In the genomic region with DNA sequence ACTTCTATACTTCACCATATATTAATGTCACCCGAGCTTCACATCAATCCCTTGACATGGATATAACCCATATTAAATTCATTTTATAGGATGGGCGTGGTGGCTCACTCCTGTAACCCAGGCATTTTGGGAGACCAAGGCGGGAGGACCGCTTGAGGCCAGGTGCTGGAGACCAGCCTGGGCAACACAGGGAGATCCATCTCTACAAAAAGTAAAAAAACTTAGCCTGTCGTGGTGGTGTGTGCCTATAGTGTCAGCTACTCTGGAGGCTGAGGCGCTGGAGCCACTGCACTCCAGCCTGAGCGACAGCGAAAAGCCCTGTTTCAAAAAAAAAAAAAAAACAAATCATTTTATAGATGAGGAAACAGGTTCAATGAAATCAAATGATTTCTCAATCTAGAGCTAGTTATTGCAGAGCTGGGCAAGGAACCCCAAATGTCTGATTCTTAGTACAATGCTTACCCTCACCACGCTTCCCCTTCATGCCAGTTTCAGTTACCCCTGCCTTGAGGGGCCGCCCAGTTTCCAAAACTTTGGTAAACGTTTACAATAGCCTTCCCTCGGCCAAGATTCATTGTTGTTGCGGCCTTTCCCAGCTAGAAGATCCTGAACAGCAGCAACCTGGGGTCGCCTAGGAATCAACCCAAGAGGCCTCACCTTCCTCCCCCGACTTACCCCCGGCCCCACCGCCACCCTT, we compare ENCODE assay signal across 1 cellular context.
A peak's percentile ranks its signal among the peaks of the same experiment; 100 is the strongest.
TF ChIP-seq lines count a peak whose summit lies in the region.

No MANE protein-coding gene starts in this region.

TF ChIP-seq in HepG2, 621 proteins besides CTCF, POLR2A, EP300 and RAD21 (continued from another document):
- TF ChIP-seq, protein P1, sequence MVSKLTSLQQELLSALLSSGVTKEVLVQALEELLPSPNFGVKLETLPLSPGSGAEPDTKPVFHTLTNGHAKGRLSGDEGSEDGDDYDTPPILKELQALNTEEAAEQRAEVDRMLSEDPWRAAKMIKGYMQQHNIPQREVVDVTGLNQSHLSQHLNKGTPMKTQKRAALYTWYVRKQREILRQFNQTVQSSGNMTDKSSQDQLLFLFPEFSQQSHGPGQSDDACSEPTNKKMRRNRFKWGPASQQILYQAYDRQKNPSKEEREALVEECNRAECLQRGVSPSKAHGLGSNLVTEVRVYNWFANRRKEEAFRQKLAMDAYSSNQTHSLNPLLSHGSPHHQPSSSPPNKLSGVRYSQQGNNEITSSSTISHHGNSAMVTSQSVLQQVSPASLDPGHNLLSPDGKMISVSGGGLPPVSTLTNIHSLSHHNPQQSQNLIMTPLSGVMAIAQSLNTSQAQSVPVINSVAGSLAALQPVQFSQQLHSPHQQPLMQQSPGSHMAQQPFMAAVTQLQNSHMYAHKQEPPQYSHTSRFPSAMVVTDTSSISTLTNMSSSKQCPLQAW (CRISPR knock-in tag; IDR thresholded peaks at IDR 0.05), result no peak
- TF ChIP-seq ZNF33A (CRISPR knock-in tag; IDR thresholded peaks at IDR 0.05; ENCODE audit: borderline replicate concordance) (no peak), ZNF451 (CRISPR knock-in tag; IDR thresholded peaks at IDR 0.05) (peak; percentile 35; the same call in 1 of the 2 replicates), HMGA1 (CRISPR knock-in tag; conservative IDR thresholded peaks at IDR 0.05) (no peak), RBM22 (optimal IDR thresholded peaks at IDR 0.05; ENCODE audit: low read length) (no peak), ZNF569 (CRISPR knock-in tag; IDR thresholded peaks at IDR 0.05; ENCODE audit: borderline replicate concordance) (0 out of 2 replicates have a peak, but pooled peaks have one; percentile 42), AGO1 (IDR thresholded peaks at IDR 0.05; ENCODE audit: low read depth, low read length, poor library complexity, severe bottlenecking) (no peak), HDAC1 (CRISPR knock-in tag; IDR thresholded peaks at IDR 0.05) (no peak), ZFP41 (CRISPR knock-in tag; IDR thresholded peaks at IDR 0.05; ENCODE audit: borderline replicate concordance) (0 out of 2 replicates have a peak, but pooled peaks have one; percentile 1), CENPX (CRISPR knock-in tag; IDR thresholded peaks at IDR 0.05) (no peak), FOXK1 (CRISPR knock-in tag; IDR thresholded peaks at IDR 0.05; ENCODE audit: borderline replicate concordance, low read depth) (no peak), SNAI1 (CRISPR knock-in tag; IDR thresholded peaks at IDR 0.05; ENCODE audit: borderline replicate concordance) (no peak), ZNF441 (CRISPR knock-in tag; IDR thresholded peaks at IDR 0.05; ENCODE audit: borderline replicate concordance) (no peak), TCF12 (IDR thresholded peaks at IDR 0.05) (no peak), TCF12 (CRISPR knock-in tag; IDR thresholded peaks at IDR 0.05) (0 out of 2 replicates have a peak, but pooled peaks have one; percentile 80), NR3C1 (CRISPR knock-in tag; IDR thresholded peaks at IDR 0.05) (no peak), NFE2L2 (IDR thresholded peaks at IDR 0.05; ENCODE audit: low read length) (no peak), SPEN (CRISPR knock-in tag; IDR thresholded peaks at IDR 0.05; ENCODE audit: low read depth) (no peak), TBP (CRISPR knock-in tag; IDR thresholded peaks at IDR 0.05) (no peak)
- TF ChIP-seq, protein P2, sequence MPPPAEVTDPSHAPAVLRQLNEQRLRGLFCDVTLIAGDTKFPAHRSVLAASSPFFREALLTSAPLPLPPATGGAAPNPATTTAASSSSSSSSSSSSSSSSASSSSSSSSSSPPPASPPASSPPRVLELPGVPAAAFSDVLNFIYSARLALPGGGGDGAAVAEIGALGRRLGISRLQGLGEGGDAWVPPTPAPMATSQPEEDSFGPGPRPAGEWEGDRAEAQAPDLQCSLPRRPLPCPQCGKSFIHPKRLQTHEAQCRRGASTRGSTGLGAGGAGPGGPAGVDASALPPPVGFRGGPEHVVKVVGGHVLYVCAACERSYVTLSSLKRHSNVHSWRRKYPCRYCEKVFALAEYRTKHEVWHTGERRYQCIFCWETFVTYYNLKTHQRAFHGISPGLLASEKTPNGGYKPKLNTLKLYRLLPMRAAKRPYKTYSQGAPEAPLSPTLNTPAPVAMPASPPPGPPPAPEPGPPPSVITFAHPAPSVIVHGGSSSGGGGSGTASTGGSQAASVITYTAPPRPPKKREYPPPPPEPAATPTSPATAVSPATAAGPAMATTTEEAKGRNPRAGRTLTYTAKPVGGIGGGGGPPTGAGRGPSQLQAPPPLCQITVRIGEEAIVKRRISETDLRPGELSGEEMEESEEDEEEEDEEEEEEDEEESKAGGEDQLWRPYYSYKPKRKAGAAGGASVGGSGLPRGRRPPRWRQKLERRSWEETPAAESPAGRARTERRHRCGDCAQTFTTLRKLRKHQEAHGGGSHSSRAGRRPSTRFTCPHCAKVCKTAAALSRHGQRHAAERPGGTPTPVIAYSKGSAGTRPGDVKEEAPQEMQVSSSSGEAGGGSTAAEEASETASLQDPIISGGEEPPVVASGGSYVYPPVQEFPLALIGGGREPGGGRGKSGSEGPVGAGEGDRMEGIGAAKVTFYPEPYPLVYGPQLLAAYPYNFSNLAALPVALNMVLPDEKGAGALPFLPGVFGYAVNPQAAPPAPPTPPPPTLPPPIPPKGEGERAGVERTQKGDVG (CRISPR knock-in tag; IDR thresholded peaks at IDR 0.05; ENCODE audit: borderline replicate concordance), result peak; percentile 89; the same call in 1 of the 2 replicates
- TF ChIP-seq, protein P3, sequence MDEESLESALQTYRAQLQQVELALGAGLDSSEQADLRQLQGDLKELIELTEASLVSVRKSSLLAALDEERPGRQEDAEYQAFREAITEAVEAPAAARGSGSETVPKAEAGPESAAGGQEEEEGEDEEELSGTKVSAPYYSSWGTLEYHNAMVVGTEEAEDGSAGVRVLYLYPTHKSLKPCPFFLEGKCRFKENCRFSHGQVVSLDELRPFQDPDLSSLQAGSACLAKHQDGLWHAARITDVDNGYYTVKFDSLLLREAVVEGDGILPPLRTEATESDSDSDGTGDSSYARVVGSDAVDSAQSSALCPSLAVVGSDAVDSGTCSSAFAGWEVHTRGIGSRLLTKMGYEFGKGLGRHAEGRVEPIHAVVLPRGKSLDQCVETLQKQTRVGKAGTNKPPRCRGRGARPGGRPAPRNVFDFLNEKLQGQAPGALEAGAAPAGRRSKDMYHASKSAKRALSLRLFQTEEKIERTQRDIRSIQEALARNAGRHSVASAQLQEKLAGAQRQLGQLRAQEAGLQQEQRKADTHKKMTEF (CRISPR knock-in tag; IDR thresholded peaks at IDR 0.05), result no peak
- TF ChIP-seq, protein P4, sequence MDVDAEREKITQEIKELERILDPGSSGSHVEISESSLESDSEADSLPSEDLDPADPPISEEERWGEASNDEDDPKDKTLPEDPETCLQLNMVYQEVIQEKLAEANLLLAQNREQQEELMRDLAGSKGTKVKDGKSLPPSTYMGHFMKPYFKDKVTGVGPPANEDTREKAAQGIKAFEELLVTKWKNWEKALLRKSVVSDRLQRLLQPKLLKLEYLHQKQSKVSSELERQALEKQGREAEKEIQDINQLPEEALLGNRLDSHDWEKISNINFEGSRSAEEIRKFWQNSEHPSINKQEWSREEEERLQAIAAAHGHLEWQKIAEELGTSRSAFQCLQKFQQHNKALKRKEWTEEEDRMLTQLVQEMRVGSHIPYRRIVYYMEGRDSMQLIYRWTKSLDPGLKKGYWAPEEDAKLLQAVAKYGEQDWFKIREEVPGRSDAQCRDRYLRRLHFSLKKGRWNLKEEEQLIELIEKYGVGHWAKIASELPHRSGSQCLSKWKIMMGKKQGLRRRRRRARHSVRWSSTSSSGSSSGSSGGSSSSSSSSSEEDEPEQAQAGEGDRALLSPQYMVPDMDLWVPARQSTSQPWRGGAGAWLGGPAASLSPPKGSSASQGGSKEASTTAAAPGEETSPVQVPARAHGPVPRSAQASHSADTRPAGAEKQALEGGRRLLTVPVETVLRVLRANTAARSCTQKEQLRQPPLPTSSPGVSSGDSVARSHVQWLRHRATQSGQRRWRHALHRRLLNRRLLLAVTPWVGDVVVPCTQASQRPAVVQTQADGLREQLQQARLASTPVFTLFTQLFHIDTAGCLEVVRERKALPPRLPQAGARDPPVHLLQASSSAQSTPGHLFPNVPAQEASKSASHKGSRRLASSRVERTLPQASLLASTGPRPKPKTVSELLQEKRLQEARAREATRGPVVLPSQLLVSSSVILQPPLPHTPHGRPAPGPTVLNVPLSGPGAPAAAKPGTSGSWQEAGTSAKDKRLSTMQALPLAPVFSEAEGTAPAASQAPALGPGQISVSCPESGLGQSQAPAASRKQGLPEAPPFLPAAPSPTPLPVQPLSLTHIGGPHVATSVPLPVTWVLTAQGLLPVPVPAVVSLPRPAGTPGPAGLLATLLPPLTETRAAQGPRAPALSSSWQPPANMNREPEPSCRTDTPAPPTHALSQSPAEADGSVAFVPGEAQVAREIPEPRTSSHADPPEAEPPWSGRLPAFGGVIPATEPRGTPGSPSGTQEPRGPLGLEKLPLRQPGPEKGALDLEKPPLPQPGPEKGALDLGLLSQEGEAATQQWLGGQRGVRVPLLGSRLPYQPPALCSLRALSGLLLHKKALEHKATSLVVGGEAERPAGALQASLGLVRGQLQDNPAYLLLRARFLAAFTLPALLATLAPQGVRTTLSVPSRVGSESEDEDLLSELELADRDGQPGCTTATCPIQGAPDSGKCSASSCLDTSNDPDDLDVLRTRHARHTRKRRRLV (CRISPR knock-in tag; IDR thresholded peaks at IDR 0.05), result no peak
- TF ChIP-seq, protein P5, sequence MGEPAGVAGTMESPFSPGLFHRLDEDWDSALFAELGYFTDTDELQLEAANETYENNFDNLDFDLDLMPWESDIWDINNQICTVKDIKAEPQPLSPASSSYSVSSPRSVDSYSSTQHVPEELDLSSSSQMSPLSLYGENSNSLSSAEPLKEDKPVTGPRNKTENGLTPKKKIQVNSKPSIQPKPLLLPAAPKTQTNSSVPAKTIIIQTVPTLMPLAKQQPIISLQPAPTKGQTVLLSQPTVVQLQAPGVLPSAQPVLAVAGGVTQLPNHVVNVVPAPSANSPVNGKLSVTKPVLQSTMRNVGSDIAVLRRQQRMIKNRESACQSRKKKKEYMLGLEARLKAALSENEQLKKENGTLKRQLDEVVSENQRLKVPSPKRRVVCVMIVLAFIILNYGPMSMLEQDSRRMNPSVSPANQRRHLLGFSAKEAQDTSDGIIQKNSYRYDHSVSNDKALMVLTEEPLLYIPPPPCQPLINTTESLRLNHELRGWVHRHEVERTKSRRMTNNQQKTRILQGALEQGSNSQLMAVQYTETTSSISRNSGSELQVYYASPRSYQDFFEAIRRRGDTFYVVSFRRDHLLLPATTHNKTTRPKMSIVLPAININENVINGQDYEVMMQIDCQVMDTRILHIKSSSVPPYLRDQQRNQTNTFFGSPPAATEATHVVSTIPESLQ (CRISPR knock-in tag; conservative IDR thresholded peaks at IDR 0.05), result no peak
- TF ChIP-seq, protein P6, sequence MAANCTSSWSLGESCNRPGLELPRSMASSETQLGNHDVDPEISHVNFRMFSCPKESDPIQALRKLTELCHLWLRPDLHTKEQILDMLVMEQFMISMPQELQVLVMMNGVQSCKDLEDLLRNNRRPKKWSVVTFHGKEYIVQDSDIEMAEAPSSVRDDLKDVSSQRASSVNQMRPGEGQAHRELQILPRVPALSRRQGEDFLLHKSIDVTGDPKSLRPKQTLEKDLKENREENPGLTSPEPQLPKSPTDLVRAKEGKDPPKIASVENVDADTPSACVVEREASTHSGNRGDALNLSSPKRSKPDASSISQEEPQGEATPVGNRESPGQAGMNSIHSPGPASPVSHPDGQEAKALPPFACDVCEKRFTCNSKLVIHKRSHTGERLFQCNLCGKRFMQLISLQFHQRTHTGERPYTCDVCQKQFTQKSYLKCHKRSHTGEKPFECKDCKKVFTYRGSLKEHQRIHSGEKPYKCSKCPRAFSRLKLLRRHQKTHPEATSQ (CRISPR knock-in tag; IDR thresholded peaks at IDR 0.05; ENCODE audit: borderline replicate concordance), result peak; percentile 26; the same call in 1 of the 2 replicates
- TF ChIP-seq, protein P7, sequence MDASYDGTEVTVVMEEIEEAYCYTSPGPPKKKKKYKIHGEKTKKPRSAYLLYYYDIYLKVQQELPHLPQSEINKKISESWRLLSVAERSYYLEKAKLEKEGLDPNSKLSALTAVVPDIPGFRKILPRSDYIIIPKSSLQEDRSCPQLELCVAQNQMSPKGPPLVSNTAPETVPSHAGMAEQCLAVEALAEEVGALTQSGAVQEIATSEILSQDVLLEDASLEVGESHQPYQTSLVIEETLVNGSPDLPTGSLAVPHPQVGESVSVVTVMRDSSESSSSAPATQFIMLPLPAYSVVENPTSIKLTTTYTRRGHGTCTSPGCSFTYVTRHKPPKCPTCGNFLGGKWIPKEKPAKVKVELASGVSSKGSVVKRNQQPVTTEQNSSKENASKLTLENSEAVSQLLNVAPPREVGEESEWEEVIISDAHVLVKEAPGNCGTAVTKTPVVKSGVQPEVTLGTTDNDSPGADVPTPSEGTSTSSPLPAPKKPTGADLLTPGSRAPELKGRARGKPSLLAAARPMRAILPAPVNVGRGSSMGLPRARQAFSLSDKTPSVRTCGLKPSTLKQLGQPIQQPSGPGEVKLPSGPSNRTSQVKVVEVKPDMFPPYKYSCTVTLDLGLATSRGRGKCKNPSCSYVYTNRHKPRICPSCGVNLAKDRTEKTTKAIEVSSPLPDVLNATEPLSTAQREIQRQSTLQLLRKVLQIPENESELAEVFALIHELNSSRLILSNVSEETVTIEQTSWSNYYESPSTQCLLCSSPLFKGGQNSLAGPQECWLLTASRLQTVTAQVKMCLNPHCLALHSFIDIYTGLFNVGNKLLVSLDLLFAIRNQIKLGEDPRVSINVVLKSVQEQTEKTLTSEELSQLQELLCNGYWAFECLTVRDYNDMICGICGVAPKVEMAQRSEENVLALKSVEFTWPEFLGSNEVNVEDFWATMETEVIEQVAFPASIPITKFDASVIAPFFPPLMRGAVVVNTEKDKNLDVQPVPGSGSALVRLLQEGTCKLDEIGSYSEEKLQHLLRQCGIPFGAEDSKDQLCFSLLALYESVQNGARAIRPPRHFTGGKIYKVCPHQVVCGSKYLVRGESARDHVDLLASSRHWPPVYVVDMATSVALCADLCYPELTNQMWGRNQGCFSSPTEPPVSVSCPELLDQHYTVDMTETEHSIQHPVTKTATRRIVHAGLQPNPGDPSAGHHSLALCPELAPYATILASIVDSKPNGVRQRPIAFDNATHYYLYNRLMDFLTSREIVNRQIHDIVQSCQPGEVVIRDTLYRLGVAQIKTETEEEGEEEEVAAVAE (CRISPR knock-in tag; IDR thresholded peaks at IDR 0.05; ENCODE audit: borderline replicate concordance), result no peak
- TF ChIP-seq, protein P8, sequence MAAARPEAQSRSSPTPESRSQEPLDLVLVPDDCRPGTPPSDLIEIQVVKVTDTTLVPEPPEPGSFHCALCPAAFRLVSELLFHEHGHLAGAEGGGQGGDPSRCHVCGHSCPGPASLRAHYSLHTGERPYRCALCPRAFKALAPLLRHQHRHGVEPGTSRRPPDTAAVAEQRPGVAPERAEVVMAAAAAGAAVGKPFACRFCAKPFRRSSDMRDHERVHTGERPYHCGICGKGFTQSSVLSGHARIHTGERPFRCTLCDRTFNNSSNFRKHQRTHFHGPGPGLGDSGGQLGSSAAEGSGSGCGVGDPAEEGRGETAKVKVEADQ (CRISPR knock-in tag; IDR thresholded peaks at IDR 0.05; ENCODE audit: borderline replicate concordance), result no peak
TF ChIP-seq in HepG2: peak in this region for 36.
